1 cellular context compared by ENCODE assay signal in genomic region chr16:30076276-30076791, GRCh38.
TF ChIP-seq lines count a peak whose summit lies in the region.

No MANE protein-coding gene starts in this region.

TF ChIP-seq in HepG2, 621 proteins besides CTCF, POLR2A, EP300 and RAD21 (continued from another document and continues in another):
- TF ChIP-seq UBTF (CRISPR knock-in tag; IDR thresholded peaks at IDR 0.05) (peak; percentile 15; the same call in 1 of the 2 replicates), ZNF605 (CRISPR knock-in tag; IDR thresholded peaks at IDR 0.05) (no peak), MXD3 (CRISPR knock-in tag; IDR thresholded peaks at IDR 0.05) (no peak), CENPT (CRISPR knock-in tag; IDR thresholded peaks at IDR 0.05; ENCODE audit: low read depth) (no peak), ZFY (CRISPR knock-in tag; IDR thresholded peaks at IDR 0.05) (peak; percentile 53), HNF1A (IDR thresholded peaks at IDR 0.05; ENCODE audit: low read depth) (no peak), HNF1A (CRISPR knock-in tag; IDR thresholded peaks at IDR 0.05; ENCODE audit: borderline replicate concordance) (no peak), SRY (CRISPR knock-in tag; IDR thresholded peaks at IDR 0.05) (no peak), RNF219 (CRISPR knock-in tag; IDR thresholded peaks at IDR 0.05) (no peak), IRX3 (CRISPR knock-in tag; IDR thresholded peaks at IDR 0.05; ENCODE audit: borderline replicate concordance, low read depth) (0 out of 2 replicates have a peak, but pooled peaks have one; percentile 28), THYN1 (CRISPR knock-in tag; IDR thresholded peaks at IDR 0.05; ENCODE audit: borderline replicate concordance, low read depth) (no peak), ZNF737 (CRISPR knock-in tag; IDR thresholded peaks at IDR 0.05; ENCODE audit: borderline replicate concordance) (no peak), ZNF274 (CRISPR knock-in tag; IDR thresholded peaks at IDR 0.05) (no peak), GFI1 (CRISPR knock-in tag; IDR thresholded peaks at IDR 0.05; ENCODE audit: borderline replicate concordance) (no peak), ZNF607 (CRISPR knock-in tag; IDR thresholded peaks at IDR 0.05; ENCODE audit: borderline replicate concordance) (peak; percentile 81; the same call in 1 of the 2 replicates), ZBTB26 (CRISPR knock-in tag; IDR thresholded peaks at IDR 0.05; ENCODE audit: borderline replicate concordance) (no peak), HNRNPL (IDR thresholded peaks at IDR 0.05; ENCODE audit: low read depth, low read length) (no peak), ETV6 (CRISPR knock-in tag; conservative IDR thresholded peaks at IDR 0.05) (no peak), RBFOX2 (IDR thresholded peaks at IDR 0.05; ENCODE audit: low read depth, low read length) (peak; percentile 12; the same call in 1 of the 2 replicates), ZNF770 (CRISPR knock-in tag; IDR thresholded peaks at IDR 0.05) (no peak), ZKSCAN8 (CRISPR knock-in tag; IDR thresholded peaks at IDR 0.05; ENCODE audit: borderline replicate concordance) (no peak), AHDC1 (CRISPR knock-in tag; IDR thresholded peaks at IDR 0.05; ENCODE audit: borderline replicate concordance) (no peak), AGO1 (IDR thresholded peaks at IDR 0.05; ENCODE audit: low read depth, low read length, poor library complexity, severe bottlenecking) (peak; percentile 83), YEATS4 (CRISPR knock-in tag; IDR thresholded peaks at IDR 0.05; ENCODE audit: borderline replicate concordance) (no peak), MAFG (CRISPR knock-in tag; IDR thresholded peaks at IDR 0.05) (no peak), ZBTB43 (CRISPR knock-in tag; conservative IDR thresholded peaks at IDR 0.05) (no peak), GTF3A (CRISPR knock-in tag; conservative IDR thresholded peaks at IDR 0.05) (0 out of 2 replicates have a peak, but pooled peaks have one; percentile 72), KAT2B (IDR thresholded peaks at IDR 0.05; ENCODE audit: borderline replicate concordance, low read depth, low read length) (no peak), MXD1 (CRISPR knock-in tag; IDR thresholded peaks at IDR 0.05) (no peak), SCMH1 (CRISPR knock-in tag; IDR thresholded peaks at IDR 0.05; ENCODE audit: borderline replicate concordance) (no peak), SOX6 (IDR thresholded peaks at IDR 0.05) (no peak), SOX6 (CRISPR knock-in tag; IDR thresholded peaks at IDR 0.05) (no peak), ZNF615 (CRISPR knock-in tag; IDR thresholded peaks at IDR 0.05; ENCODE audit: borderline replicate concordance) (no peak), ZNF691 (CRISPR knock-in tag; IDR thresholded peaks at IDR 0.05; ENCODE audit: borderline replicate concordance, low read depth) (no peak)
